ENCODE assay signal across 8 cellular contexts in the genomic region with DNA sequence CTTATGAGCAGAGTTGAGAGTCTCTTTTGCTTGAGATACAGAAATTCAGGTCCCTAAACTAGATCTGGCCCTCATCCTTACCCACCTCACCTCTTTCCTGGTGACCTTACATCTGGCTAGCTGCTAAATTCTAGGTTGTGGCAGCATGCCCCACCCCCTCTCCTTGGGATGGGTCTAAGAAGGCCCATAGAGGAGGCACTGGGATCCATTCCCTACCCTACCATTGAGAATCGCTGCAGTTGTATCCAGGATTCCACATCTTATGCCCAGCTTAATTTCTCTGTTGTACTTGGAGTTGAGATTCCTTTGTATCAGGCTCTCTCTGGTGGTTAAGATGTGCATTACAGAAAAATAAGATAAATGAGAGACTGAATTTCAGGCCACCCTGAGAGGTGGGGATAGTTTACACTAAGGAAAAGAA.
DNase-seq lines count a peak whose midpoint lies in the region; ATAC-seq and TF ChIP-seq lines count a peak whose summit lies in the region.

No MANE protein-coding gene starts in this region.

- no peaks in the 10 kb centered on the region for H3K9me3 ChIP-seq in iPS-20b (ENCODE audit: insufficient read depth, low read depth, low read length)

- no peaks in the 10 kb centered on the region for H3K27me3 Mint-ChIP-seq in stimulated activated naive B cell treated with anti-CD40 and anti-IgM and Interleukin-4, amounts not matched to agents 10 μg/mL and 1 μg/mL and 100 μg/mL, for 72 hours

- peaks cover 5 to 18% of the 10 kb centered on the region in 2 donors for H3K4me1 Mint-ChIP-seq in stimulated activated naive B cell treated with anti-CD40 and anti-IgM and Interleukin-4, amounts not matched to agents 10 μg/mL and 1 μg/mL and 100 μg/mL, for 72 hours

- DNase-seq in Ammon's horn (ENCODE audit: low spot score) (peak; percentile 73), NCI-H446 treated with DMSO at 0.1 percent for 48 hours (lab: John Stamatoyannopoulos, UW) (peak; percentile 55), astrocyte of the cerebellum (ENCODE audit: low read depth) (peak; percentile 63), NK-92 (lab: John Stamatoyannopoulos, UW; ENCODE audit: unreplicated experiment) (no peak)
- no peak for DNase-seq in stimulated activated naive B cell treated with anti-CD40 and anti-IgM and Interleukin-4, amounts not matched to agents 10 μg/mL and 1 μg/mL and 100 μg/mL, for 72 hours

- H3K27ac ChIP-seq in iPS-20b (ENCODE audit: low read length): no peak overlapping the region

- H3K4me1 ChIP-seq in iPS-20b (ENCODE audit: insufficient read depth, low read length): peaks cover 24% of the 10 kb centered on the region

- H3K9me3 Mint-ChIP-seq in stimulated activated naive B cell treated with anti-CD40 and anti-IgM and Interleukin-4, amounts not matched to agents 10 μg/mL and 1 μg/mL and 100 μg/mL, for 72 hours: no peaks in the 10 kb centered on the region

- in situ Hi-C loops in astrocyte of the cerebellum (cut with HindIII; ENCODE audit: low sequenced_read_pairs): no loop called here

- H3K36me3 Mint-ChIP-seq in stimulated activated naive B cell treated with anti-CD40 and anti-IgM and Interleukin-4, amounts not matched to agents 10 μg/mL and 1 μg/mL and 100 μg/mL, for 72 hours: peaks cover 17 to 27% of the 10 kb centered on the region in 2 donors

- H3K27ac Mint-ChIP-seq in stimulated activated naive B cell treated with anti-CD40 and anti-IgM and Interleukin-4, amounts not matched to agents 10 μg/mL and 1 μg/mL and 100 μg/mL, for 72 hours: no peak overlapping the region

- no peaks in the 10 kb centered on the region for H3K27me3 ChIP-seq in iPS-20b (ENCODE audit: insufficient read depth, low read length)

- H3K4me3 ChIP-seq in GM12875 (ENCODE audit: low read depth, low read length) (no peak overlapping the region), astrocyte of the cerebellum (ENCODE audit: low read depth, low read length) (no peak overlapping the region), iPS-20b (ENCODE audit: low read length) (no peak overlapping the region)

- TF ChIP-seq CTCF in GM12875 (IDR thresholded peaks at IDR 0.05; ENCODE audit: borderline replicate concordance, insufficient read depth, low read depth, low read length) (peak; percentile 32; the same call in 1 of the 2 replicates), astrocyte of the cerebellum (IDR thresholded peaks at IDR 0.05; ENCODE audit: low read depth, low read length, missing control alignments) (peak; percentile 51)

- H3K4me3 Mint-ChIP-seq in stimulated activated naive B cell treated with anti-CD40 and anti-IgM and Interleukin-4, amounts not matched to agents 10 μg/mL and 1 μg/mL and 100 μg/mL, for 72 hours: no peak overlapping the region

- H3K9ac ChIP-seq in iPS-20b (ENCODE audit: low read depth, low read length): peak overlapping the region; percentile 8; the same call in 1 of the 2 replicates

- peaks cover 38% of the 10 kb centered on the region for H3K36me3 ChIP-seq in iPS-20b (ENCODE audit: insufficient read depth, low read depth, low read length)

- ATAC-seq in stimulated activated naive B cell treated with anti-CD40 and anti-IgM and Interleukin-4, amounts not matched to agents 10 μg/mL and 1 μg/mL and 100 μg/mL, for 72 hours (replicated peaks): peak; percentile 41 to 47
- ATAC-seq in GM21576 (IDR thresholded peaks at IDR 0.05; ENCODE audit: unreplicated experiment): no peak

Comparison
In these comparisons a context has a peak if more than half of its experiments do, and no peak if none do; other contexts are left out.
1. DNase-seq: peak in Ammon's horn (single experiment), NCI-H446 treated with DMSO at 0.1 percent for 48 hours (single experiment) and astrocyte of the cerebellum (single experiment); none in stimulated activated naive B cell treated with anti-CD40 and anti-IgM and Interleukin-4, amounts not matched to agents 10 μg/mL and 1 μg/mL and 100 μg/mL, for 72 hours (single experiment) and NK-92 (single experiment).